ENCODE assay signal across 19 cellular contexts in genomic region chr18:58024139-58024538, GRCh38.
"Had no signal": no experiment of that assay in that cellular context is flagged by ENCODE, and none has a peak within 500 bp of the region (broad histone marks: within the 10 kb centered on the region; RNA-seq: fewer than 3 reads in every experiment).

No MANE protein-coding gene starts in this region.

- H3K4me3 ChIP-seq: left ventricle myocardium inferior, spleen had no signal

- H3K4me1 ChIP-seq: left ventricle myocardium inferior, parathyroid adenoma, spleen had no signal

- H3K27ac ChIP-seq: left ventricle myocardium inferior, parathyroid adenoma, spleen had no signal

- H3K9ac ChIP-seq: parathyroid adenoma had no signal

- H3K27ac Mint-ChIP-seq: activated naive CD4-positive, alpha-beta T cell treated with anti-CD3 and anti-CD28 coated beads, Interleukin-2, amount 50 U/mL, for 72 hours; effector memory CD8-positive, alpha-beta T cell; T-helper 17 cell; type B pancreatic cell had no signal

- H3K4me3 Mint-ChIP-seq: activated T-cell treated with anti-CD3 and anti-CD28 coated beads, Interleukin-2, amount 50 U/mL, for 4 hours; brain; central memory CD8-positive, alpha-beta T cell; effector memory CD8-positive, alpha-beta T cell; T-helper 17 cell; type B pancreatic cell had no signal

- H3K9me3 ChIP-seq: left ventricle myocardium inferior, spleen had no signal

- FAIRE-seq: islet of Langerhans, TTC549 had no signal

- ATAC-seq: activated CD4-positive, CD25-positive, alpha-beta regulatory T cell treated with anti-CD3 and anti-CD28 coated beads, Interleukin-2, amount 50 U/mL, for 24 hours; activated naive CD4-positive, alpha-beta T cell treated with anti-CD3 and anti-CD28 coated beads, Interleukin-2, amount 50 U/mL, for 72 hours; activated T-cell treated with anti-CD3 and anti-CD28 coated beads, Interleukin-2, amount 50 U/mL, for 4 hours; effector memory CD8-positive, alpha-beta T cell; T-helper 17 cell had no signal

- H2AFZ ChIP-seq: parathyroid adenoma had no signal

- H3K36me3 ChIP-seq: left ventricle myocardium inferior, spleen had no signal

- H3K27me3 Mint-ChIP-seq: brain, type B pancreatic cell had no signal

- H3K9me3 Mint-ChIP-seq: activated naive CD4-positive, alpha-beta T cell treated with anti-CD3 and anti-CD28 coated beads, Interleukin-2, amount 50 U/mL, for 72 hours; activated T-cell treated with anti-CD3 and anti-CD28 coated beads, Interleukin-2, amount 50 U/mL, for 4 hours; brain; central memory CD8-positive, alpha-beta T cell; effector memory CD8-positive, alpha-beta T cell; type B pancreatic cell had no signal

- H3K4me1 Mint-ChIP-seq: central memory CD8-positive, alpha-beta T cell; T-helper 17 cell had no signal

- H3K36me3 Mint-ChIP-seq: activated naive CD4-positive, alpha-beta T cell treated with anti-CD3 and anti-CD28 coated beads, Interleukin-2, amount 50 U/mL, for 72 hours; brain; type B pancreatic cell had no signal

- DNase-seq: activated CD4-positive, alpha-beta T cell treated with anti-CD3 and anti-CD28 coated beads, Interleukin-2, amount 50 U/mL, for 48 hours; activated effector memory CD4-positive, alpha-beta T cell treated with anti-CD3 and anti-CD28 coated beads, Interleukin-2, amount 50 U/mL, for 16 hours; activated T-cell treated with anti-CD3 and anti-CD28 coated beads, Interleukin-2, amount 50 U/mL, for 4 hours; amniotic stem cell; effector memory CD8-positive, alpha-beta T cell; left ventricle myocardium inferior; mesendoderm; spleen; stimulated activated naive CD4-positive, alpha-beta T cell; substantia nigra; T-helper 17 cell had no signal

- H3K79me2 ChIP-seq: parathyroid adenoma had no signal
